10 cellular contexts compared by ENCODE assay signal in the genomic region with DNA sequence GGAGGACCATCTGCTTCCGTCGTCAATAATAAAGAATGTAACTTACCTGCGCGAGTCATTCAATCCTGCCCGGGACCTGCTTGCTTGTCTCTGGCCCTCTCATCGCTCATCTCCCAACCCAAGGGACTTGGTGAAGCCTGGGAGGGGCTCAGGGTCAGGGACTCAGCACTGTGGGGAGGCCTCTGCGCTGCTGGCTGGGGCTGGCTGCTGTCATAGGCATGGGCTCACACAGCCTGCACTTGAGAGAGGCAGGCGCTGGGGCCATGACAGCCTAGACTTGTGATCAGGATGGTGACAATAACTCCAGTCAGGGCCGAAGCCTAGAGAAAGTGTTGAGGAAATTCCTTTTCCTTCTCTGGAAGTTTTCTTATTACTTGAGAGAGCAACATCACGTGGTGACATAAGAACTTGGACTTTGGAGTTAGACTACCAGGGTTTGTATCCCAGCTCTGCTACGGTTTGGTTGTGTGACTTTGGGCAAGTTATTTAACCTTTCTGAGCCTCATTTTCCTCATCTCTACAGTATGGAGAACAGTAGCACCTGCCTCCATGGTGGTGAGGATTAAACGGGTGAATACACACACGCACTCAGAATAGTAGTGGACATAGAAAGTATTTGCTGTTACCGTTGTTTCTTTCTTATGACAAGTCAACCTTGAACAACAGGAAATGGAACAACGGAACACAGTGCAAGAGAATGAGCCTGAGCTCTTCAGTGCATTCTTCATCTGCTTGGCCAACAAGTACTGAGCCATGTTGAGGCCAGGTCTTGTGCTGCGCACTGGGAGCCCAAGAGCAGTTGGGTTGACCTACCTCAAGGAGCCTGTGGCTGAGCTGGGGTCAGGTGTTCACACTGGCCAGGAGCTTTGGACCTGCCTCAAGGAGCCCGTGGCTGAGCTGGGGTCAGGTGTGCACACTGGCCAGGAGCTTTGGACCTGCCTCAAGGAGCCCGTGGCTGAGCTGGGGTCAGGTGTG.
A peak's percentile ranks its signal among the peaks of the same experiment; 100 is the strongest.
DNase-seq lines count a peak whose midpoint lies in the region; ATAC-seq and TF ChIP-seq lines count a peak whose summit lies in the region.
"Had no signal": no experiment of that assay in that cellular context is flagged by ENCODE, and none has a peak within 500 bp of the region (broad histone marks: within the 10 kb centered on the region; RNA-seq: fewer than 3 reads in every experiment).

No MANE protein-coding gene starts in this region.

- H3K27ac Mint-ChIP-seq in IgD-negative memory B cell (peak overlapping the region in 2 of 3 donors; percentile 67 to 87), progenitor cell of endocrine pancreas (peak overlapping the region; percentile 41)
- H3K27ac Mint-ChIP-seq: activated T-helper 1 cell treated with anti-CD3 and anti-CD28 coated beads, Interleukin-12 subunit alpha, Interleukin-12 subunit beta, Interleukin-2, Interleukin-4 antibody, amounts not matched to agents 30 ng/mL and 10 ng/mL and 1 ng/mL, durations not matched to agents 14 hours and 24 hours and 36 hours had no signal

- H3K9me3 Mint-ChIP-seq in IgD-negative memory B cell = no peaks in the 10 kb centered on the region
- no peaks in the 10 kb centered on the region for H3K9me3 Mint-ChIP-seq in progenitor cell of endocrine pancreas (ENCODE audit: low read depth)
- H3K9me3 Mint-ChIP-seq: activated T-helper 1 cell treated with anti-CD3 and anti-CD28 coated beads, Interleukin-12 subunit alpha, Interleukin-12 subunit beta, Interleukin-2, Interleukin-4 antibody, amounts not matched to agents 30 ng/mL and 10 ng/mL and 1 ng/mL, durations not matched to agents 14 hours and 24 hours and 36 hours had no signal

- H3K27me3 Mint-ChIP-seq in IgD-negative memory B cell (no peaks in the 10 kb centered on the region), progenitor cell of endocrine pancreas (no peaks in the 10 kb centered on the region)

- DNase-seq in progenitor cell of endocrine pancreas (ENCODE audit: low spot score, unreplicated experiment) = no peak
- DNase-seq in medulla oblongata (ENCODE audit: extremely low spot score) = no peak
- DNase-seq in omental fat pad (ENCODE audit: low spot score) = no peak
- DNase-seq in HK-2 (ENCODE audit: unreplicated experiment) = no peak
- DNase-seq: NCI-H2081, occipital lobe had no signal

- H3K36me3 Mint-ChIP-seq in IgD-negative memory B cell (no peaks in the 10 kb centered on the region), progenitor cell of endocrine pancreas (ENCODE audit: insufficient read depth) (peaks cover 6% of the 10 kb centered on the region)

- TF ChIP-seq CTCF in progenitor cell of endocrine pancreas (IDR thresholded peaks at IDR 0.05; ENCODE audit: unreplicated experiment) (no peak), omental fat pad (IDR thresholded peaks at IDR 0.05) (no peak)

- peak; percentile 84 for ATAC-seq in GM19043 (IDR thresholded peaks at IDR 0.05; ENCODE audit: low read depth, unreplicated experiment)
- peak; percentile 77 for ATAC-seq in HG02610 (IDR thresholded peaks at IDR 0.05; ENCODE audit: unreplicated experiment)
- no peak for ATAC-seq in omental fat pad (ENCODE audit: low FRiP score)

- H3K4me1 Mint-ChIP-seq in IgD-negative memory B cell (peaks cover 25 to 32% (median 30%) of the 10 kb centered on the region in 3 donors), progenitor cell of endocrine pancreas (ENCODE audit: low read depth) (peaks cover 14% of the 10 kb centered on the region)

- peak overlapping the region in 2 of 4 donors; percentile 51 to 76 for H3K4me3 Mint-ChIP-seq in IgD-negative memory B cell
- no peak overlapping the region for H3K4me3 Mint-ChIP-seq in progenitor cell of endocrine pancreas (ENCODE audit: low read depth)
- H3K4me3 Mint-ChIP-seq: activated T-helper 1 cell treated with anti-CD3 and anti-CD28 coated beads, Interleukin-12 subunit alpha, Interleukin-12 subunit beta, Interleukin-2, Interleukin-4 antibody, amounts not matched to agents 30 ng/mL and 10 ng/mL and 1 ng/mL, durations not matched to agents 14 hours and 24 hours and 36 hours had no signal
